Comparison of ENCODE assay signal across 16 cellular contexts in genomic region chr3:101531473-101532086, GRCh38. TPM values are rescaled to one million over a fixed set of nuclear protein-coding genes. Genes with fewer than 3 reads are reported as not detected.
DNase-seq lines count a peak whose midpoint lies in the region; TF ChIP-seq lines count a peak whose summit lies in the region.
"Had no signal": no experiment of that assay in that cellular context is flagged by ENCODE, and none has a peak within 500 bp of the region (broad histone marks: within the 10 kb centered on the region; RNA-seq: fewer than 3 reads in every experiment).

No MANE protein-coding gene starts in this region.

- no peak overlapping the region for H3K23ac ChIP-seq in neuronal stem cell (ENCODE audit: low read depth, low read length, poor library complexity)

- H3K27me3 ChIP-seq in neuronal stem cell (ENCODE audit: control insufficient read depth in 3 of 3, insufficient read depth in 3 of 3, low read depth in 1 of 3, low read length in 3 of 3) (no peaks in the 10 kb centered on the region), MM.1S (replicated peaks; ENCODE audit: insufficient read depth, low read length) (no peaks in the 10 kb centered on the region)
- H3K27me3 ChIP-seq: right atrium auricular region, upper lobe of left lung had no signal

- H3K18ac ChIP-seq in neuronal stem cell (ENCODE audit: low read length): no peak overlapping the region

- H3K4me1 Mint-ChIP-seq in activated CD4-positive, alpha-beta T cell treated with anti-CD3 and anti-CD28 coated beads, Interleukin-2, amount 10 ng/mL, durations not matched to agents 24 days and 14 days: peaks cover 26% of the 10 kb centered on the region
- H3K4me1 Mint-ChIP-seq in activated naive CD8-positive, alpha-beta T cell treated with anti-CD3 and anti-CD28 coated beads for 36 hours: peaks cover 28% of the 10 kb centered on the region
- H3K4me1 Mint-ChIP-seq: brain had no signal

- H3K27ac ChIP-seq in neuronal stem cell (replicated peaks; ENCODE audit: low read length) (no peak overlapping the region), MM.1S (ENCODE audit: low read length) (no peak overlapping the region)
- H3K27ac ChIP-seq: A549, right atrium auricular region, upper lobe of left lung, VCaP had no signal

- no peak overlapping the region for H4K8ac ChIP-seq in neuronal stem cell (ENCODE audit: low read depth, low read length)

- H3K36me3 ChIP-seq in neuronal stem cell (replicated peaks in 1 of 2; ENCODE audit: control insufficient read depth in 2 of 2, insufficient read depth in 2 of 2, low read length in 2 of 2): no peaks in the 10 kb centered on the region
- no peaks in the 10 kb centered on the region for H3K36me3 ChIP-seq in MM.1S (replicated peaks; ENCODE audit: insufficient read depth, low read length)
- H3K36me3 ChIP-seq: right atrium auricular region, upper lobe of left lung had no signal

- peak; percentile 65 for DNase-seq in activated CD4-positive, alpha-beta T cell treated with anti-CD3 and anti-CD28 coated beads, Interleukin-2, amount 10 ng/mL, durations not matched to agents 24 days and 14 days
- DNase-seq in activated CD4-positive, alpha-beta T cell treated with anti-CD3 and anti-CD28 coated beads, Interleukin-2, amount 50 U/mL, for 48 hours: no peak
- DNase-seq in RPMI7951 (ENCODE audit: low read depth) (peak; percentile 32), neuronal stem cell (ENCODE audit: low spot score) (no peak), MM.1S (no peak), NCI-H1417 treated with DMSO at 0.1 percent for 48 hours (lab: John Stamatoyannopoulos, UW) (no peak)
- no peak for DNase-seq in activated naive CD8-positive, alpha-beta T cell treated with anti-CD3 and anti-CD28 coated beads for 36 hours
- no peak for DNase-seq in activated CD4-positive, CD25-positive, alpha-beta regulatory T cell treated with anti-CD3 and anti-CD28 coated beads, Interleukin-2, amount 50 U/mL, for 72 hours
- DNase-seq: left ventricle myocardium superior; NCI-H1092 treated with DMSO at 0.1 percent for 48 hours; stimulated activated CD4-positive, alpha-beta T cell treated with anti-CD3 and anti-CD28 coated beads, Interleukin-2, amount 100 ng/mL, for 48 hours; upper lobe of left lung had no signal

- H3K36me3 Mint-ChIP-seq in activated CD4-positive, alpha-beta T cell treated with anti-CD3 and anti-CD28 coated beads, Interleukin-2, amount 10 ng/mL, durations not matched to agents 24 days and 14 days (ENCODE audit: low read depth): peaks cover 7% of the 10 kb centered on the region
- peaks cover 5% of the 10 kb centered on the region for H3K36me3 Mint-ChIP-seq in activated naive CD8-positive, alpha-beta T cell treated with anti-CD3 and anti-CD28 coated beads for 36 hours
- H3K36me3 Mint-ChIP-seq: brain had no signal

- no peaks in the 10 kb centered on the region for H3F3A ChIP-seq in MM.1S (ENCODE audit: insufficient read depth, low read length)

- H4K91ac ChIP-seq in neuronal stem cell (ENCODE audit: low read depth, low read length, poor library complexity): no peak overlapping the region

- no peak overlapping the region for H2BK15ac ChIP-seq in neuronal stem cell (ENCODE audit: low read length)

- no peaks in the 10 kb centered on the region for H3K79me2 ChIP-seq in MM.1S (ENCODE audit: low read length)

- H2AFZ ChIP-seq in neuronal stem cell (ENCODE audit: low read length): peak overlapping the region; percentile 62
- no peak overlapping the region for H2AFZ ChIP-seq in MM.1S (ENCODE audit: low read length)

- H2BK5ac ChIP-seq in neuronal stem cell (ENCODE audit: low read length): no peak overlapping the region

- no peak overlapping the region for H3K4me2 ChIP-seq in neuronal stem cell (ENCODE audit: insufficient read depth, low read length, poor library complexity, severe bottlenecking)
- H3K4me2 ChIP-seq in MM.1S (ENCODE audit: low read depth, low read length): no peak overlapping the region
- H3K4me2 ChIP-seq: A549 had no signal

- H3K27me3 Mint-ChIP-seq in activated CD4-positive, alpha-beta T cell treated with anti-CD3 and anti-CD28 coated beads, Interleukin-2, amount 10 ng/mL, durations not matched to agents 24 days and 14 days: no peaks in the 10 kb centered on the region
- H3K27me3 Mint-ChIP-seq in activated naive CD8-positive, alpha-beta T cell treated with anti-CD3 and anti-CD28 coated beads for 36 hours: no peaks in the 10 kb centered on the region

- no peak overlapping the region for H3K4ac ChIP-seq in neuronal stem cell (ENCODE audit: low read length)

- H3K4me1 ChIP-seq in neuronal stem cell (ENCODE audit: control insufficient read depth in 2 of 2, insufficient read depth in 1 of 2, low read depth in 1 of 2, low read length in 2 of 2) (no peaks in the 10 kb centered on the region), MM.1S (ENCODE audit: low read length) (0 out of 2 replicates have a peak, but pooled peaks cover 8% of the 10 kb centered on the region)
- H3K4me1 ChIP-seq: A549, right atrium auricular region, upper lobe of left lung had no signal

- intact Hi-C loops in activated CD4-positive, alpha-beta T cell treated with anti-CD3 and anti-CD28 coated beads, Interleukin-2, amount 10 ng/mL, durations not matched to agents 24 days and 14 days (cut with micrococcal nuclease): loop anchor here (1.0 kb wide), 1 partner anchor 13 kb away; no protein-coding TSS in a partner anchor

- TF ChIP-seq CTCF in MM.1S (IDR thresholded peaks at IDR 0.05; ENCODE audit: low read length): no peak

- no peak overlapping the region for H3K14ac ChIP-seq in neuronal stem cell (ENCODE audit: low read length)

- H3K4me3 ChIP-seq in neuronal stem cell (ENCODE audit: low read length in 2 of 2) (no peak overlapping the region), MM.1S (ENCODE audit: low read length) (no peak overlapping the region)
- H3K4me3 ChIP-seq: A549, right atrium auricular region, upper lobe of left lung had no signal

- H3K4me3 Mint-ChIP-seq in activated CD4-positive, alpha-beta T cell treated with anti-CD3 and anti-CD28 coated beads, Interleukin-2, amount 10 ng/mL, durations not matched to agents 24 days and 14 days: peak overlapping the region; percentile 21
- H3K4me3 Mint-ChIP-seq in activated naive CD8-positive, alpha-beta T cell treated with anti-CD3 and anti-CD28 coated beads for 36 hours: no peak overlapping the region
- H3K4me3 Mint-ChIP-seq: brain had no signal

- H2BK120ac ChIP-seq in neuronal stem cell (ENCODE audit: low read depth, low read length): no peak overlapping the region

- no peaks in the 10 kb centered on the region for H3K9me3 ChIP-seq in neuronal stem cell (replicated peaks in 1 of 2; ENCODE audit: control insufficient read depth in 2 of 2, insufficient read depth in 1 of 2, low read depth in 1 of 2, low read length in 2 of 2)
- no peaks in the 10 kb centered on the region for H3K9me3 ChIP-seq in MM.1S (replicated peaks; ENCODE audit: insufficient read depth, low read length)
- H3K9me3 ChIP-seq: A549, upper lobe of left lung had no signal

- peaks cover 16% of the 10 kb centered on the region for H3K9me3 Mint-ChIP-seq in activated CD4-positive, alpha-beta T cell treated with anti-CD3 and anti-CD28 coated beads, Interleukin-2, amount 10 ng/mL, durations not matched to agents 24 days and 14 days
- peaks cover 5% of the 10 kb centered on the region for H3K9me3 Mint-ChIP-seq in activated naive CD8-positive, alpha-beta T cell treated with anti-CD3 and anti-CD28 coated beads for 36 hours

- WGBS in neuronal stem cell (ENCODE audit: extremely low coverage in 2 of 2, insufficient read length in 2 of 2, insufficient replicate concordance in 1 of 2), 2 donors: no CpG with 5 or more reads among the region's 2 CpGs

- no peak overlapping the region for H2BK12ac ChIP-seq in neuronal stem cell (ENCODE audit: low read length)

- no peaks in the 10 kb centered on the region for H4K20me1 ChIP-seq in MM.1S (ENCODE audit: insufficient read depth, low read length)

- H3K79me1 ChIP-seq in neuronal stem cell (ENCODE audit: low read depth, low read length): no peaks in the 10 kb centered on the region

- H2AK5ac ChIP-seq in neuronal stem cell (ENCODE audit: low read depth, low read length): no peak overlapping the region

- peak overlapping the region; percentile 56 for H3K27ac Mint-ChIP-seq in activated CD4-positive, alpha-beta T cell treated with anti-CD3 and anti-CD28 coated beads, Interleukin-2, amount 10 ng/mL, durations not matched to agents 24 days and 14 days
- H3K27ac Mint-ChIP-seq in activated naive CD8-positive, alpha-beta T cell treated with anti-CD3 and anti-CD28 coated beads for 36 hours: peak overlapping the region; percentile 62
- H3K27ac Mint-ChIP-seq: brain had no signal

- no peak overlapping the region for H3K9ac ChIP-seq in neuronal stem cell (ENCODE audit: low read depth, low read length, poor library complexity)
- H3K9ac ChIP-seq in MM.1S (ENCODE audit: low read length): no peak overlapping the region

- no peaks in the 10 kb centered on the region for H3K9me2 ChIP-seq in MM.1S (replicated peaks; ENCODE audit: insufficient read depth, low read length)

RNA-seq across cellular contexts. Expression of gene SENP7, which starts 18.6 kb away (rescaled TPM):
- 8.1 and 9.5 TPM in 2 replicates for total RNA-seq in activated CD4-positive, alpha-beta T cell treated with anti-CD3 and anti-CD28 coated beads, Interleukin-2, amount 10 ng/mL, durations not matched to agents 24 days and 14 days
- 13.6 and 21.7 TPM in 2 replicates for total RNA-seq in RPMI7951 (2014; rRNA removed; shearing (Covaris generic))
- total RNA-seq in activated naive CD8-positive, alpha-beta T cell treated with anti-CD3 and anti-CD28 coated beads for 36 hours: 10 to 100 TPM; 10.1 TPM
- polyA plus RNA-seq in neuronal stem cell (2013, experiment 1 of 2): 15.9 TPM
- 16.2 TPM for polyA plus RNA-seq in neuronal stem cell (2013, experiment 2 of 2)

RNA-seq across cellular contexts. Expression of gene TRMT10C, which starts 30.1 kb away (rescaled TPM):
- total RNA-seq in activated CD4-positive, alpha-beta T cell treated with anti-CD3 and anti-CD28 coated beads, Interleukin-2, amount 10 ng/mL, durations not matched to agents 24 days and 14 days: 58.3 and 59.9 TPM in 2 replicates
- total RNA-seq in RPMI7951 (2014; rRNA removed; shearing (Covaris generic)): 48.3 and 58.2 TPM in 2 replicates
- total RNA-seq in activated naive CD8-positive, alpha-beta T cell treated with anti-CD3 and anti-CD28 coated beads for 36 hours: 10 to 100 TPM; 78.0 to 85.3 TPM
- 42.1 TPM for polyA plus RNA-seq in neuronal stem cell (2013, experiment 1 of 2)
- polyA plus RNA-seq in neuronal stem cell (2013, experiment 2 of 2): 42.5 TPM

RNA-seq across cellular contexts. Expression of gene PCNP, which starts 42.4 kb away (rescaled TPM):
- total RNA-seq in activated CD4-positive, alpha-beta T cell treated with anti-CD3 and anti-CD28 coated beads, Interleukin-2, amount 10 ng/mL, durations not matched to agents 24 days and 14 days: 190 and 205 TPM in 2 replicates
- total RNA-seq in RPMI7951 (2014; rRNA removed; shearing (Covaris generic)): 87.7 and 111 TPM in 2 replicates
- 100 to 1,000 TPM; 181 to 186 TPM for total RNA-seq in activated naive CD8-positive, alpha-beta T cell treated with anti-CD3 and anti-CD28 coated beads for 36 hours
- polyA plus RNA-seq in neuronal stem cell (2013, experiment 1 of 2): 140 TPM
- polyA plus RNA-seq in neuronal stem cell (2013, experiment 2 of 2): 140 TPM

Comparison
In these comparisons a context has a peak if more than half of its experiments do, and no peak if none do; other contexts are left out.
1. DNase-seq: peak in activated CD4-positive, alpha-beta T cell treated with anti-CD3 and anti-CD28 coated beads, Interleukin-2, amount 10 ng/mL, durations not matched to agents 24 days and 14 days (single experiment) and RPMI7951 (single experiment); none in activated CD4-positive, alpha-beta T cell treated with anti-CD3 and anti-CD28 coated beads, Interleukin-2, amount 50 U/mL, for 48 hours (0 of 2), activated naive CD8-positive, alpha-beta T cell treated with anti-CD3 and anti-CD28 coated beads for 36 hours (single experiment), neuronal stem cell (single experiment), MM.1S (single experiment), activated CD4-positive, CD25-positive, alpha-beta regulatory T cell treated with anti-CD3 and anti-CD28 coated beads, Interleukin-2, amount 50 U/mL, for 72 hours (single experiment) and NCI-H1417 treated with DMSO at 0.1 percent for 48 hours (single experiment).